ENCODE assay signal across 21 cellular contexts in genomic region chr10:13079776-13080050, GRCh38.
"Had no signal": no experiment of that assay in that cellular context is flagged by ENCODE, and none has a peak within 500 bp of the region (broad histone marks: within the 10 kb centered on the region; RNA-seq: fewer than 3 reads in every experiment).

No MANE protein-coding gene starts in this region.

- H3K4me3 Mint-ChIP-seq: activated naive CD8-positive, alpha-beta T cell treated with anti-CD3 and anti-CD28 coated beads for 36 hours; brain; naive thymus-derived CD8-positive, alpha-beta T cell had no signal

- DNase-seq: activated CD4-positive, alpha-beta T cell treated with anti-CD3 and anti-CD28 coated beads, Interleukin-2, amount 50 U/mL, for 48 hours; activated naive CD4-positive, alpha-beta T cell; activated naive CD8-positive, alpha-beta T cell treated with anti-CD3 and anti-CD28 coated beads for 36 hours; activated T-cell treated with anti-CD3 and anti-CD28 coated beads for 4 hours; caudate nucleus; dorsolateral prefrontal cortex; foreskin fibroblast; hippocampal formation; left colon; lower lobe of right lung; naive thymus-derived CD8-positive, alpha-beta T cell; stimulated activated CD4-positive, alpha-beta T cell treated with anti-CD3 and anti-CD28 coated beads, Interleukin-12 subunit alpha, Interleukin-12 subunit beta, amount 100 ng/mL, for 4 hours; stimulated activated CD4-positive, alpha-beta T cell treated with anti-CD3 and anti-CD28 coated beads, Interleukin-1b, Interleukin-23, amount 100 ng/mL, for 48 hours; stimulated activated CD8-positive, alpha-beta memory T cell treated with anti-CD3 and anti-CD28 coated beads, Interleukin-4, amount 100 ng/mL, for 48 hours; stimulated activated naive CD4-positive, alpha-beta T cell had no signal

- H3K27ac ChIP-seq: dorsolateral prefrontal cortex, lower lobe of right lung, parathyroid adenoma, tibial nerve, vagina had no signal

- H3K4me1 ChIP-seq: parathyroid adenoma, tibial nerve had no signal

- H3K4me1 Mint-ChIP-seq: activated naive CD8-positive, alpha-beta T cell treated with anti-CD3 and anti-CD28 coated beads for 36 hours had no signal

- H3K9ac ChIP-seq: parathyroid adenoma had no signal

- FAIRE-seq: colon, islet of Langerhans had no signal

- H2AFZ ChIP-seq: parathyroid adenoma had no signal

- H3K27me3 Mint-ChIP-seq: brain had no signal

- H3K4me3 ChIP-seq: dorsolateral prefrontal cortex, lower lobe of right lung, tibial nerve, vagina had no signal

- H3K27me3 ChIP-seq: dorsolateral prefrontal cortex, tibial nerve, vagina had no signal

- H3K79me2 ChIP-seq: parathyroid adenoma had no signal

- H3K36me3 ChIP-seq: lower lobe of right lung, tibial nerve, vagina had no signal

- H3K27ac Mint-ChIP-seq: activated naive CD8-positive, alpha-beta T cell treated with anti-CD3 and anti-CD28 coated beads for 36 hours; brain; naive thymus-derived CD8-positive, alpha-beta T cell had no signal

- ATAC-seq: left colon; lower lobe of right lung; naive thymus-derived CD8-positive, alpha-beta T cell had no signal
